ENCODE assay signal across 25 cellular contexts in the genomic region with DNA sequence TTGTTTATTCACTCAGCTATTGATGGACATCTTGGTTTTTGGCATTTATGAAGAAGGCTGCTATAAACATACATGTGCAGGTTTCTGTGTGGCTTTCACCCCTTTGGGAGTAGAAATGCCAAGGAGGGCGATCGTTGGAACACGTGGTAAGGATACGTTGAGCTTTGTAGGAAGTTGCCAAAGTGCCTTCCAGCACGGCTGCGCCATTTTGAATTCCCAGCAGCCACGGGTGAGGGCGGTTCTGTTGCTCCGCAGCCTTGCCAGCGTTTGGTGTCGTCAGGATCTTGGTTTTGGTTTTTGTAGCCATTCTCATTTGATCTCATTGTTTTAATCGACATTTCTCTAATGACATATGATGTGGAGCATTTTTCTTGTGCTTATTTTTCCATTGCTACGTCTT. TPM values are rescaled to one million over a fixed set of nuclear protein-coding genes. Genes with fewer than 3 reads are reported as not detected.
"Had no signal": no experiment of that assay in that cellular context is flagged by ENCODE, and none has a peak within 500 bp of the region (broad histone marks: within the 10 kb centered on the region; RNA-seq: fewer than 3 reads in every experiment).

No MANE protein-coding gene starts in this region.

- DNase-seq: activated CD4-positive, alpha-beta T cell treated with anti-CD3 and anti-CD28 coated beads for 48 hours; activated CD4-positive, alpha-beta T cell treated with anti-CD3 and anti-CD28 coated beads, Interleukin-2, amount 50 U/mL, for 48 hours; activated CD4-positive, CD25-positive, alpha-beta regulatory T cell; activated CD8-positive, alpha-beta memory T cell treated with anti-CD3 and anti-CD28 coated beads for 24 hours; activated gamma-delta T cell treated with Interleukin-2 at 50 U/mL for 16 hours; amygdala; central memory CD4-positive, alpha-beta T cell; foreskin fibroblast; midbrain; naive thymus-derived CD4-positive, alpha-beta T cell; pancreas; stimulated activated CD4-positive, alpha-beta T cell treated with anti-CD3 and anti-CD28 coated beads, Interleukin-15, amount 100 ng/mL, for 24 hours; stimulated activated CD4-positive, alpha-beta T cell treated with anti-CD3 and anti-CD28 coated beads, Interleukin-2, amount 100 ng/mL, for 24 hours; stimulated activated naive B cell treated with anti-CD40 and anti-IgM and Interleukin-4, amounts not matched to agents 10 μg/mL and 1 μg/mL and 100 μg/mL, for 72 hours; stomach; T-helper 1 cell; thyroid gland; upper lobe of left lung had no signal

- H3K27me3 ChIP-seq: thyroid gland, vagina had no signal

- FAIRE-seq: endothelial cell of umbilical vein, islet of Langerhans, pancreas had no signal

- H3K4me1 ChIP-seq: pancreas, psoas muscle, thyroid gland, upper lobe of left lung, vagina had no signal

- H3K4me1 Mint-ChIP-seq: memory B cell had no signal

- H3K9me3 Mint-ChIP-seq: memory B cell; naive thymus-derived CD4-positive, alpha-beta T cell; stimulated activated naive B cell treated with anti-CD40 and anti-IgM and Interleukin-4, amounts not matched to agents 10 μg/mL and 1 μg/mL and 100 μg/mL, for 72 hours; T-helper 2 cell treated with Interferon-gamma antibody and Interleukin-4, amounts not matched to agents 5 μg/mL and 100 μg/mL, for 36 hours had no signal

- H3K36me3 Mint-ChIP-seq: memory B cell; stimulated activated naive B cell treated with anti-CD40 and anti-IgM and Interleukin-4, amounts not matched to agents 10 μg/mL and 1 μg/mL and 100 μg/mL, for 72 hours had no signal

- H3K4me3 Mint-ChIP-seq: memory B cell; stimulated activated naive B cell treated with anti-CD40 and anti-IgM and Interleukin-4, amounts not matched to agents 10 μg/mL and 1 μg/mL and 100 μg/mL, for 72 hours; T-helper 2 cell treated with Interferon-gamma antibody and Interleukin-4, amounts not matched to agents 5 μg/mL and 100 μg/mL, for 36 hours had no signal

- H3K9me3 ChIP-seq: pancreas, psoas muscle, stomach, thyroid gland, upper lobe of left lung, vagina had no signal

- H3K27ac Mint-ChIP-seq: memory B cell; stimulated activated naive B cell treated with anti-CD40 and anti-IgM and Interleukin-4, amounts not matched to agents 10 μg/mL and 1 μg/mL and 100 μg/mL, for 72 hours; T-helper 2 cell treated with Interferon-gamma antibody and Interleukin-4, amounts not matched to agents 5 μg/mL and 100 μg/mL, for 36 hours had no signal

- H3K36me3 ChIP-seq: pancreas, stomach, thyroid gland, upper lobe of left lung, vagina had no signal

- ATAC-seq: naive thymus-derived CD4-positive, alpha-beta T cell; pancreas; psoas muscle; stimulated activated naive B cell treated with anti-CD40 and anti-IgM and Interleukin-4, amounts not matched to agents 10 μg/mL and 1 μg/mL and 100 μg/mL, for 72 hours had no signal

- H3K4me2 ChIP-seq: smooth muscle cell had no signal

- H3K27ac ChIP-seq: pancreas, psoas muscle, stomach, thyroid gland, upper lobe of left lung, vagina had no signal

- H3K4me3 ChIP-seq: pancreas, psoas muscle, smooth muscle cell, stomach, thyroid gland, upper lobe of left lung, vagina had no signal

RNA-seq across cellular contexts. Expression of a gene that starts 21.8 kb away (rescaled TPM):
- polyA plus RNA-seq: naive thymus-derived CD4-positive, alpha-beta T cell; smooth muscle cell had no signal
